In the genomic region with DNA sequence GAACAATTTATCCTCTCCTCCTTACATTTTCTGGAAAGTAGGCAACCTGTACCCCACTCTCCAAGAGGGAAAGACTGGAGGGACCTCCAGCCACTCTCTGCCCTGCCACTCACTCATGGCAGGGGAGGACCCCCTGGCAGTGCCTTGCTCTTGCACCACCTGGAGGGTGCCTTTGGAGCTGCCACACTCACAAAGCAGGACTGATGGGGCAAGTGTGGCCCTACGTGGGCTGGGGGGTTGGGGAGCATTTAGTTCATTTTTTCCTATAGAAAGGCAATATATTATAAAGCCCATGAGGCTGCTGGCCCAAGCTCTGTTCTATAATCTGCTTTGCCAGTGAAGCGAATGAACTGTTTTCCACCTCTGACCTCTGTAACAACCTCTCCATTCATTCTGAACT, we compare ENCODE assay signal across 1 cellular context.
TF ChIP-seq lines count a peak whose summit lies in the region.

No MANE protein-coding gene starts in this region.

TF ChIP-seq in GM12878, 131 proteins besides CTCF, POLR2A, EP300 and RAD21 (continued from another document):
- TF ChIP-seq, protein P1, sequence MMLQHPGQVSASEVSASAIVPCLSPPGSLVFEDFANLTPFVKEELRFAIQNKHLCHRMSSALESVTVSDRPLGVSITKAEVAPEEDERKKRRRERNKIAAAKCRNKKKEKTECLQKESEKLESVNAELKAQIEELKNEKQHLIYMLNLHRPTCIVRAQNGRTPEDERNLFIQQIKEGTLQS (IDR thresholded peaks at IDR 0.05; ENCODE audit: borderline replicate concordance, extremely low read depth, low read depth, low read length), result no peak
- TF ChIP-seq CEBPB (IDR thresholded peaks at IDR 0.05; ENCODE audit: borderline replicate concordance in 1 of 2, low read depth in 2 of 2, low read length in 2 of 2), result no peak
